Comparison of ENCODE assay signal across 33 cellular contexts in genomic region chr14:29126865-29127264, GRCh38.
"Had no signal": no experiment of that assay in that cellular context is flagged by ENCODE, and none has a peak within 500 bp of the region (broad histone marks: within the 10 kb centered on the region; RNA-seq: fewer than 3 reads in every experiment).

No MANE protein-coding gene starts in this region.

- H3K27ac ChIP-seq: ascending aorta, cardiac muscle cell, VCaP had no signal

- H3K4me3 ChIP-seq: ascending aorta, cardiac muscle cell had no signal

- H3K36me3 ChIP-seq: ascending aorta, cardiac muscle cell had no signal

- FAIRE-seq: bronchial epithelial cell, TTC549 had no signal

- H3K27me3 ChIP-seq: ascending aorta, cardiac muscle cell had no signal

- ATAC-seq: activated CD8-positive, alpha-beta T cell treated with anti-CD3 and anti-CD28 coated beads for 36 hours; activated naive CD4-positive, alpha-beta T cell treated with anti-CD3 and anti-CD28 coated beads, Interleukin-2, amount 50 U/mL, for 72 hours; activated T-cell treated with anti-CD3 and anti-CD28 coated beads, Interleukin-2, amount 50 U/mL, for 4 hours; activated T-cell treated with anti-CD3 and anti-CD28 coated beads, Interleukin-2, amount 50 U/mL, for 72 hours; activated T-helper 17 cell treated with anti-CD3 and anti-CD28 coated beads, Interleukin-2, amount 50 U/mL, for 72 hours had no signal

- H3K4me1 ChIP-seq: ascending aorta had no signal

- H3K9me3 ChIP-seq: ascending aorta had no signal

- DNase-seq: activated B cell treated with CpG ODN at 0.5 μM for 24 hours; activated CD4-positive, alpha-beta memory T cell treated with anti-CD3 and anti-CD28 coated beads for 36 hours; activated CD4-positive, alpha-beta T cell treated with anti-CD3 and anti-CD28 coated beads for 4 hours; activated CD4-positive, alpha-beta T cell treated with anti-CD3 and anti-CD28 coated beads, Interleukin-2, amount 10 ng/mL, durations not matched to agents 24 days and 14 days; activated CD4-positive, alpha-beta T cell treated with anti-CD3 and anti-CD28 coated beads, Interleukin-2, amount 50 U/mL, for 1 hour; activated CD4-positive, alpha-beta T cell treated with anti-CD3 and anti-CD28 coated beads, Interleukin-2, amount 50 U/mL, for 4 hours; activated CD4-positive, CD25-positive, alpha-beta regulatory T cell treated with anti-CD3 and anti-CD28 coated beads, Interleukin-2, amount 50 U/mL, for 72 hours; activated CD8-positive, alpha-beta memory T cell treated with anti-CD3 and anti-CD28 coated beads, Interleukin-2, amount 50 U/mL, for 4 hours; activated CD8-positive, alpha-beta T cell treated with anti-CD3 and anti-CD28 coated beads for 36 hours; activated effector memory CD4-positive, alpha-beta T cell treated with anti-CD3 and anti-CD28 coated beads, Interleukin-2, amount 50 U/mL, for 16 hours; activated gamma-delta T cell treated with Interleukin-2 at 50 U/mL for 16 hours; activated naive CD4-positive, alpha-beta T cell; activated naive CD4-positive, alpha-beta T cell treated with anti-CD3 and anti-CD28 coated beads for 36 hours; activated naive CD4-positive, alpha-beta T cell treated with anti-CD3 and anti-CD28 coated beads, Interleukin-2, amount 50 U/mL, for 16 hours; activated naive CD8-positive, alpha-beta T cell treated with anti-CD3 and anti-CD28 coated beads for 36 hours; activated T-cell treated with anti-CD3 and anti-CD28 coated beads for 4 hours; activated T-cell treated with anti-CD3 and anti-CD28 coated beads, Interleukin-2, amount 50 U/mL, for 1 hour; activated T-cell treated with anti-CD3 and anti-CD28 coated beads, Interleukin-2, amount 50 U/mL, for 4 hours; activated T-cell treated with anti-CD3 and anti-CD28 coated beads, Interleukin-2, amount 50 U/mL, for 72 hours; amygdala; anterior cingulate cortex; caudate nucleus; cerebellar nuclear complex; T-helper 1 cell; T-helper 2 cell; T-helper 9 cell had no signal
